ENCODE assay signal across 1 cellular context in the genomic region with DNA sequence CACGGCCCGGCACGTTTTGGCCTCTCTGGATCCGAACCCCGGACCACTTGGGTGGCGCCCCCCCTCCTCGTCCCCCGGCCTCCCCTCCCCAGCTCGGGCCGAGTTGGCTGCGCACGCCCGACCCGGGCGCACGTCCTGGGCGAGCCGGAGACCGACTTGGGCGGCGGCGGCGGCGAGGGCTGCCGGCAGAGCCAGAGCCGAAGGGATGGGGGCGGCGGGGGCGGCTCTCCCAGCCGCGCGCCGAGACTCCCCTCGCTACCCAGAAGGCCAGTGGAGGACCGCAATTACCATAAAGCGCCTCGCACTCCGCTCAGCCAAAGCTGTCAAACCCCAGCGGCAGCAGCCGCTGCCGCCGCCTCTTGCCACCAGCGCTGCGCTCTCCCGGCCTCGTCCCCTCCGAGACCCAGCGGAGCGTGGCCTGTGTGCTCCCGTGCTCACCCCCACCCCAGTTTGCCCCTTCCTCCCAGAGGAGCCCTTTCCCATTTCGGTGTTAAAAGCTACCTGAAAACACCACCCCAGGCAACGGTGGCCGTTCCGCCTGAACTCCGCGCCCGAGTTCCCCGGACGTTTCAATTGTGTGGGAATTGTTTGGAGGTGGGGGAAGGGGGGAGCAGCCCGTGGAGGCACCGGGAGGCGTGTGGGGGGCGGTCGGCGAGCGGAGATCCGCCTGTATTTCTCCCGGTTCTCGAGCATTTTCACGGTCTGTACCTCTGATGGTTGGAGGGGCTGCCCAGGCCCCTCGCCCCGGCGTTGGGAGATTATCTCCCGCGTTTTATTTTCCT.
TF ChIP-seq lines count a peak whose summit lies in the region.

No MANE protein-coding gene starts in this region.

TF ChIP-seq in K562, 482 proteins besides CTCF, POLR2A, EP300 and RAD21 (continued from another document):
- 0 out of 2 replicates have a peak, but pooled peaks have one; percentile 17 for TF ChIP-seq NFRKB (IDR thresholded peaks at IDR 0.05; ENCODE audit: low read depth)
- TF ChIP-seq RBFOX2 (IDR thresholded peaks at IDR 0.05; ENCODE audit: low read depth, low read length) = peak; percentile 90
- TF ChIP-seq, protein P1, sequence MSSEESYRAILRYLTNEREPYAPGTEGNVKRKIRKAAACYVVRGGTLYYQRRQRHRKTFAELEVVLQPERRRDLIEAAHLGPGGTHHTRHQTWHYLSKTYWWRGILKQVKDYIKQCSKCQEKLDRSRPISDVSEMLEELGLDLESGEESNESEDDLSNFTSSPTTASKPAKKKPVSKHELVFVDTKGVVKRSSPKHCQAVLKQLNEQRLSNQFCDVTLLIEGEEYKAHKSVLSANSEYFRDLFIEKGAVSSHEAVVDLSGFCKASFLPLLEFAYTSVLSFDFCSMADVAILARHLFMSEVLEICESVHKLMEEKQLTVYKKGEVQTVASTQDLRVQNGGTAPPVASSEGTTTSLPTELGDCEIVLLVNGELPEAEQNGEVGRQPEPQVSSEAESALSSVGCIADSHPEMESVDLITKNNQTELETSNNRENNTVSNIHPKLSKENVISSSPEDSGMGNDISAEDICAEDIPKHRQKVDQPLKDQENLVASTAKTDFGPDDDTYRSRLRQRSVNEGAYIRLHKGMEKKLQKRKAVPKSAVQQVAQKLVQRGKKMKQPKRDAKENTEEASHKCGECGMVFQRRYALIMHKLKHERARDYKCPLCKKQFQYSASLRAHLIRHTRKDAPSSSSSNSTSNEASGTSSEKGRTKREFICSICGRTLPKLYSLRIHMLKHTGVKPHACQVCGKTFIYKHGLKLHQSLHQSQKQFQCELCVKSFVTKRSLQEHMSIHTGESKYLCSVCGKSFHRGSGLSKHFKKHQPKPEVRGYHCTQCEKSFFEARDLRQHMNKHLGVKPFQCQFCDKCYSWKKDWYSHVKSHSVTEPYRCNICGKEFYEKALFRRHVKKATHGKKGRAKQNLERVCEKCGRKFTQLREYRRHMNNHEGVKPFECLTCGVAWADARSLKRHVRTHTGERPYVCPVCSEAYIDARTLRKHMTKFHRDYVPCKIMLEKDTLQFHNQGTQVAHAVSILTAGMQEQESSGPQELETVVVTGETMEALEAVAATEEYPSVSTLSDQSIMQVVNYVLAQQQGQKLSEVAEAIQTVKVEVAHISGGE (CRISPR knock-in tag; IDR thresholded peaks at IDR 0.05) = no peak
- TF ChIP-seq POLR3G (IDR thresholded peaks at IDR 0.05; ENCODE audit: extremely low read depth, insufficient read length, insufficient replicate concordance) = no peak
- no peak for TF ChIP-seq SRSF3 (IDR thresholded peaks at IDR 0.05; ENCODE audit: insufficient read depth, low read length)
- TF ChIP-seq, protein P2, sequence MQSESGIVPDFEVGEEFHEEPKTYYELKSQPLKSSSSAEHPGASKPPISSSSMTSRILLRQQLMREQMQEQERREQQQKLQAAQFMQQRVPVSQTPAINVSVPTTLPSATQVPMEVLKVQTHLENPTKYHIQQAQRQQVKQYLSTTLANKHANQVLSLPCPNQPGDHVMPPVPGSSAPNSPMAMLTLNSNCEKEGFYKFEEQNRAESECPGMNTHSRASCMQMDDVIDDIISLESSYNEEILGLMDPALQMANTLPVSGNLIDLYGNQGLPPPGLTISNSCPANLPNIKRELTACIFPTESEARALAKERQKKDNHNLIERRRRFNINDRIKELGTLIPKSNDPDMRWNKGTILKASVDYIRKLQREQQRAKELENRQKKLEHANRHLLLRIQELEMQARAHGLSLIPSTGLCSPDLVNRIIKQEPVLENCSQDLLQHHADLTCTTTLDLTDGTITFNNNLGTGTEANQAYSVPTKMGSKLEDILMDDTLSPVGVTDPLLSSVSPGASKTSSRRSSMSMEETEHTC (IDR thresholded peaks at IDR 0.05) = no peak
- TF ChIP-seq CREM (IDR thresholded peaks at IDR 0.05; ENCODE audit: low read depth) = 0 out of 2 replicates have a peak, but pooled peaks have one; percentile 9
- TF ChIP-seq, protein P3, sequence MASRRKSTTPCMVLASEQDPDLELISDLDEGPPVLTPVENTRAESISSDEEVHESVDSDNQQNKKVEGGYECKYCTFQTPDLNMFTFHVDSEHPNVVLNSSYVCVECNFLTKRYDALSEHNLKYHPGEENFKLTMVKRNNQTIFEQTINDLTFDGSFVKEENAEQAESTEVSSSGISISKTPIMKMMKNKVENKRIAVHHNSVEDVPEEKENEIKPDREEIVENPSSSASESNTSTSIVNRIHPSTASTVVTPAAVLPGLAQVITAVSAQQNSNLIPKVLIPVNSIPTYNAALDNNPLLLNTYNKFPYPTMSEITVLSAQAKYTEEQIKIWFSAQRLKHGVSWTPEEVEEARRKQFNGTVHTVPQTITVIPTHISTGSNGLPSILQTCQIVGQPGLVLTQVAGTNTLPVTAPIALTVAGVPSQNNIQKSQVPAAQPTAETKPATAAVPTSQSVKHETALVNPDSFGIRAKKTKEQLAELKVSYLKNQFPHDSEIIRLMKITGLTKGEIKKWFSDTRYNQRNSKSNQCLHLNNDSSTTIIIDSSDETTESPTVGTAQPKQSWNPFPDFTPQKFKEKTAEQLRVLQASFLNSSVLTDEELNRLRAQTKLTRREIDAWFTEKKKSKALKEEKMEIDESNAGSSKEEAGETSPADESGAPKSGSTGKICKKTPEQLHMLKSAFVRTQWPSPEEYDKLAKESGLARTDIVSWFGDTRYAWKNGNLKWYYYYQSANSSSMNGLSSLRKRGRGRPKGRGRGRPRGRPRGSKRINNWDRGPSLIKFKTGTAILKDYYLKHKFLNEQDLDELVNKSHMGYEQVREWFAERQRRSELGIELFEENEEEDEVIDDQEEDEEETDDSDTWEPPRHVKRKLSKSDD (conservative IDR thresholded peaks at IDR 0.05; ENCODE audit: low read length) = no peak
- TF ChIP-seq SLC30A9 (CRISPR knock-in tag; IDR thresholded peaks at IDR 0.05) = no peak
- TF ChIP-seq CCAR2 (IDR thresholded peaks at IDR 0.05; ENCODE audit: low read depth, low read length) = no peak
- no peak for TF ChIP-seq E2F3 (CRISPR knock-in tag; IDR thresholded peaks at IDR 0.05)
- TF ChIP-seq EP400 (IDR thresholded peaks at IDR 0.05) = peak; percentile 3; the same call in 1 of the 2 replicates
- no peak for TF ChIP-seq HLTF (IDR thresholded peaks at IDR 0.05)
- TF ChIP-seq, protein P4, sequence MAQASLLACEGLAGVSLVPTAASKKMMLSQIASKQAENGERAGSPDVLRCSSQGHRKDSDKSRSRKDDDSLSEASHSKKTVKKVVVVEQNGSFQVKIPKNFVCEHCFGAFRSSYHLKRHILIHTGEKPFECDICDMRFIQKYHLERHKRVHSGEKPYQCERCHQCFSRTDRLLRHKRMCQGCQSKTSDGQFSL (CRISPR knock-in tag; IDR thresholded peaks at IDR 0.05) = no peak
- TF ChIP-seq, protein P4 (tag; IDR thresholded peaks at IDR 0.05) = no peak
- no peak for TF ChIP-seq CCNT2 (IDR thresholded peaks at IDR 0.05; ENCODE audit: borderline replicate concordance, extremely low read depth, insufficient read length, low read depth, low read length)
- TF ChIP-seq, protein P5, sequence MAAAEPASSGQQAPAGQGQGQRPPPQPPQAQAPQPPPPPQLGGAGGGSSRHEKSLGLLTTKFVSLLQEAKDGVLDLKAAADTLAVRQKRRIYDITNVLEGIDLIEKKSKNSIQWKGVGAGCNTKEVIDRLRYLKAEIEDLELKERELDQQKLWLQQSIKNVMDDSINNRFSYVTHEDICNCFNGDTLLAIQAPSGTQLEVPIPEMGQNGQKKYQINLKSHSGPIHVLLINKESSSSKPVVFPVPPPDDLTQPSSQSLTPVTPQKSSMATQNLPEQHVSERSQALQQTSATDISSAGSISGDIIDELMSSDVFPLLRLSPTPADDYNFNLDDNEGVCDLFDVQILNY (CRISPR knock-in tag; IDR thresholded peaks at IDR 0.05) = no peak
- TF ChIP-seq, protein P6, sequence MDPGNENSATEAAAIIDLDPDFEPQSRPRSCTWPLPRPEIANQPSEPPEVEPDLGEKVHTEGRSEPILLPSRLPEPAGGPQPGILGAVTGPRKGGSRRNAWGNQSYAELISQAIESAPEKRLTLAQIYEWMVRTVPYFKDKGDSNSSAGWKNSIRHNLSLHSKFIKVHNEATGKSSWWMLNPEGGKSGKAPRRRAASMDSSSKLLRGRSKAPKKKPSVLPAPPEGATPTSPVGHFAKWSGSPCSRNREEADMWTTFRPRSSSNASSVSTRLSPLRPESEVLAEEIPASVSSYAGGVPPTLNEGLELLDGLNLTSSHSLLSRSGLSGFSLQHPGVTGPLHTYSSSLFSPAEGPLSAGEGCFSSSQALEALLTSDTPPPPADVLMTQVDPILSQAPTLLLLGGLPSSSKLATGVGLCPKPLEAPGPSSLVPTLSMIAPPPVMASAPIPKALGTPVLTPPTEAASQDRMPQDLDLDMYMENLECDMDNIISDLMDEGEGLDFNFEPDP (CRISPR knock-in tag; IDR thresholded peaks at IDR 0.05) = no peak
- TF ChIP-seq MAZ (CRISPR knock-in tag; conservative IDR thresholded peaks at IDR 0.05 in 1 of 2, IDR thresholded peaks at IDR 0.05 in 1 of 2) = 0 out of 4 replicates have a peak, but pooled peaks of 1 of the 2 experiments have one; percentile 0
- TF ChIP-seq SP1 (CRISPR knock-in tag; IDR thresholded peaks at IDR 0.05) = peak; percentile 55
- no peak for TF ChIP-seq ZNF347 (CRISPR knock-in tag; IDR thresholded peaks at IDR 0.05; ENCODE audit: low read depth)
- TF ChIP-seq CBX8 (IDR thresholded peaks at IDR 0.05; ENCODE audit: borderline replicate concordance, extremely low read depth, low read depth, low read length, poor library complexity, severe bottlenecking) = no peak
